ENCODE assay signal across 23 cellular contexts in the genomic region with DNA sequence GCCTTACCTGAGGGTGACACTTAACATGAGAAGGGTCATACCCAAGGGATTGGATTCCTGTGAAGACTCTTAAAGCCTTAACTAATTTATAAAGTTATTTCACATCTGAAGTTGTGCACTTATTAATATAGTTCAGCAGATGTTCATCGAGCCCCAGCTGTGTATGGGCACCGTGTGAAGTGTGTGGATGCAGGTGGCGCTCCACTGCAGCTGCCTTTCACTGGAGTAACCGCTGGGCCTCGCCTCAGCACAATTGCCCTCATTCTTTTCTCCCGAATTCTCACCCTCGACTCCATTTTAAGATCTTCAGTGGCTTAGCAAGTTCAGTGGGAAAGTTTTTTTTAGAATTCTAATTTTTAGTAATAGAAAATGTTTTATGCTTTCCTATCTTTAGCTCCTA.
"Had no signal": no experiment of that assay in that cellular context is flagged by ENCODE, and none has a peak within 500 bp of the region (broad histone marks: within the 10 kb centered on the region; RNA-seq: fewer than 3 reads in every experiment).

No MANE protein-coding gene starts in this region.

- H3K9me3 Mint-ChIP-seq: effector memory CD8-positive, alpha-beta T cell; mesothelial cell of epicardium; naive B cell; natural killer cell treated with Interleukin-12 subunit alpha and Interleukin-12 subunit beta and Interleukin-15 and Interleukin-18, amount 100 ng/mL, for 72 hours; neural progenitor cell; stimulated activated naive B cell treated with anti-CD40 and anti-IgM and Interleukin-4, amounts not matched to agents 10 μg/mL and 1 μg/mL and 100 μg/mL, for 72 hours; stimulated activated naive CD8-positive, alpha-beta T cell treated with anti-CD3 and anti-CD28 coated beads, Interleukin-15, Interleukin-2, amounts not matched to agents 100 ng/mL and 50 ng/mL, for 24 hours had no signal

- H3K4me2 ChIP-seq: neural progenitor cell had no signal

- H3K27ac ChIP-seq: esophagus squamous epithelium, left lung, neural progenitor cell, parathyroid adenoma, right lobe of liver, thoracic aorta, transverse colon, vagina had no signal

- H3K36me3 Mint-ChIP-seq: natural killer cell treated with Interleukin-12 subunit alpha and Interleukin-12 subunit beta and Interleukin-15 and Interleukin-18, amount 100 ng/mL, for 72 hours had no signal

- ATAC-seq: effector memory CD8-positive, alpha-beta T cell; mucosa of descending colon; natural killer cell treated with Interleukin-12 subunit alpha and Interleukin-12 subunit beta and Interleukin-15 and Interleukin-18, amount 100 ng/mL, for 72 hours had no signal

- H3K27ac Mint-ChIP-seq: mesothelial cell of epicardium; naive B cell; natural killer cell treated with Interleukin-12 subunit alpha and Interleukin-12 subunit beta and Interleukin-15 and Interleukin-18, amount 100 ng/mL, for 72 hours; neural progenitor cell; stimulated activated naive B cell treated with anti-CD40 and anti-IgM and Interleukin-4, amounts not matched to agents 10 μg/mL and 1 μg/mL and 100 μg/mL, for 72 hours; stimulated activated naive CD8-positive, alpha-beta T cell treated with anti-CD3 and anti-CD28 coated beads, Interleukin-15, Interleukin-2, amounts not matched to agents 100 ng/mL and 50 ng/mL, for 24 hours had no signal

- H3K4me3 Mint-ChIP-seq: effector memory CD8-positive, alpha-beta T cell; mesothelial cell of epicardium; naive B cell; natural killer cell treated with Interleukin-12 subunit alpha and Interleukin-12 subunit beta and Interleukin-15 and Interleukin-18, amount 100 ng/mL, for 72 hours; neural progenitor cell; stimulated activated naive B cell treated with anti-CD40 and anti-IgM and Interleukin-4, amounts not matched to agents 10 μg/mL and 1 μg/mL and 100 μg/mL, for 72 hours; stimulated activated naive CD8-positive, alpha-beta T cell treated with anti-CD3 and anti-CD28 coated beads, Interleukin-15, Interleukin-2, amounts not matched to agents 100 ng/mL and 50 ng/mL, for 24 hours had no signal

- H3K9me3 ChIP-seq: esophagus squamous epithelium, left lung, mucosa of descending colon, right lobe of liver, thoracic aorta, transverse colon, vagina had no signal

- FAIRE-seq: endometrium, small intestine had no signal

- H3K4me3 ChIP-seq: esophagus squamous epithelium, left lung, mucosa of descending colon, neural progenitor cell, right lobe of liver, thoracic aorta, transverse colon, vagina had no signal

- DNase-seq: cortex of kidney; effector memory CD8-positive, alpha-beta T cell; erythroblast; esophagus squamous epithelium; left lung; mesenchymal stem cell; mucosa of descending colon; naive B cell; right lobe of liver; small intestine; stimulated activated CD4-positive, alpha-beta T cell treated with anti-CD3 and anti-CD28 coated beads, Interleukin-15, amount 100 ng/mL, for 24 hours; stimulated activated CD4-positive, alpha-beta T cell treated with anti-CD3 and anti-CD28 coated beads, Interleukin-2, amount 100 ng/mL, for 48 hours; stimulated activated naive B cell treated with anti-CD40 and anti-IgM and Interleukin-4, amounts not matched to agents 10 μg/mL and 1 μg/mL and 100 μg/mL, for 72 hours; transverse colon had no signal

- H3K4me1 ChIP-seq: esophagus squamous epithelium, left lung, neural progenitor cell, right lobe of liver, transverse colon, vagina had no signal

- H3K27me3 Mint-ChIP-seq: effector memory CD8-positive, alpha-beta T cell; naive B cell; natural killer cell treated with Interleukin-12 subunit alpha and Interleukin-12 subunit beta and Interleukin-15 and Interleukin-18, amount 100 ng/mL, for 72 hours; progenitor cell of endocrine pancreas; stimulated activated naive B cell treated with anti-CD40 and anti-IgM and Interleukin-4, amounts not matched to agents 10 μg/mL and 1 μg/mL and 100 μg/mL, for 72 hours; stimulated activated naive CD8-positive, alpha-beta T cell treated with anti-CD3 and anti-CD28 coated beads, Interleukin-15, Interleukin-2, amounts not matched to agents 100 ng/mL and 50 ng/mL, for 24 hours had no signal

- H3K4me1 Mint-ChIP-seq: mesothelial cell of epicardium, naive B cell, neural progenitor cell had no signal
